8 cellular contexts compared by ENCODE assay signal in genomic region chr2:174334781-174335604, GRCh38. TPM values are rescaled to one million over a fixed set of nuclear protein-coding genes. Genes with fewer than 3 reads are reported as not detected.
DNase-seq lines count a peak whose midpoint lies in the region; ATAC-seq and TF ChIP-seq lines count a peak whose summit lies in the region.

TSS of gene SP9 (plus strand) at chr2:174334954. CDS start at chr2:174335093, 139 bp downstream.

- H3K27ac ChIP-seq in tibial nerve: no peak within 1 kb of the TSS
- H3K27ac ChIP-seq in sigmoid colon: no peak within 1 kb of the TSS

- peak within 1 kb of the TSS; percentile 55 for H3K4me3 ChIP-seq in iPS-15b (ENCODE audit: low read depth, low read length)
- peak within 1 kb of the TSS in 3 of 4 donors; percentile 26 to 39 (median 27) for H3K4me3 ChIP-seq in tibial nerve
- peak within 1 kb of the TSS in 2 of 4 donors; percentile 26 to 28 for H3K4me3 ChIP-seq in sigmoid colon

- H3K9me3 ChIP-seq in iPS-15b (ENCODE audit: control insufficient read depth, insufficient read depth, low read length): no peaks in the 10 kb centered on the region
- H3K9me3 ChIP-seq in tibial nerve: no peaks in the 10 kb centered on the region
- no peaks in the 10 kb centered on the region for H3K9me3 ChIP-seq in sigmoid colon

- peaks cover 92% of the 10 kb centered on the region for H3K27me3 ChIP-seq in iPS-15b (ENCODE audit: control insufficient read depth, insufficient read depth, low read length)
- H3K27me3 ChIP-seq in tibial nerve: peaks cover 25 to 100% of the 10 kb centered on the region in 2 donors
- peaks cover 93 to 100% (median 100%) of the 10 kb centered on the region in 3 donors for H3K27me3 ChIP-seq in sigmoid colon

- TF ChIP-seq CTCF in tibial nerve (IDR thresholded peaks at IDR 0.05) (no peak), sigmoid colon (IDR thresholded peaks at IDR 0.05) (no peak)

- no peak within 1 kb of the TSS for H3K9ac ChIP-seq in iPS-15b (ENCODE audit: low read depth, low read length)

- peak; percentile 59 for DNase-seq in GF-D8 (lab: John Stamatoyannopoulos, UW)
- peak; percentile 29 for DNase-seq in NCI-H1048 (lab: John Stamatoyannopoulos, UW)
- DNase-seq in activated T-cell treated with anti-CD3 and anti-CD28 coated beads, Interleukin-2, amount 50 U/mL, for 48 hours: peak; percentile 54 to 62
- no peak for DNase-seq in tibial nerve (ENCODE audit: low spot score in 2 of 2)
- no peak for DNase-seq in sigmoid colon

- intact Hi-C loops in sigmoid colon (cut with DNase I): loop anchor here (5.0 to 10.0 kb wide), 4 partner anchors 88 to 1110 kb away; partner anchors contain the start of genes OLA1 and SP3

- no peak for ATAC-seq in HG03095 (IDR thresholded peaks at IDR 0.05; ENCODE audit: unreplicated experiment)
- no peak for ATAC-seq in HG03565 (IDR thresholded peaks at IDR 0.05; ENCODE audit: unreplicated experiment)

- peak in 1 of 2 donors; percentile 38 for TF ChIP-seq EP300 in tibial nerve (IDR thresholded peaks at IDR 0.05)
- TF ChIP-seq EP300 in sigmoid colon (IDR thresholded peaks at IDR 0.05): no peak

- H3K36me3 ChIP-seq in iPS-15b (ENCODE audit: control insufficient read depth, insufficient read depth, low read length) (no peaks in the 10 kb centered on the region), tibial nerve (no peaks in the 10 kb centered on the region), sigmoid colon (no peaks in the 10 kb centered on the region)

- H3K4me1 ChIP-seq in iPS-15b (ENCODE audit: control insufficient read depth, insufficient read depth, low read length) (peaks cover 35% of the 10 kb centered on the region), tibial nerve (peaks cover 0 to 62% (median 34%) of the 10 kb centered on the region in 4 donors), sigmoid colon (peaks cover 0 to 58% (median 47%) of the 10 kb centered on the region in 4 donors)

- 4 to 8% methylated on average over 28 to 34 of the region's 55 CpGs for WGBS in tibial nerve, 2 donors
- 3% methylated on average over 55 of the region's 55 CpGs for WGBS in sigmoid colon, 2 donors

- TF ChIP-seq POLR2A in tibial nerve (IDR thresholded peaks at IDR 0.05) (no peak), sigmoid colon (IDR thresholded peaks at IDR 0.05) (no peak)

RNA-seq across cellular contexts. Expression of gene SP9, which starts in this region (rescaled TPM):
- not detected for total RNA-seq in tibial nerve
- total RNA-seq in sigmoid colon: not detected
- not detected for polyA plus RNA-seq in sigmoid colon

Comparison
In these comparisons a context has a peak if more than half of its experiments do, and no peak if none do; other contexts are left out.
1. DNase-seq: peak in GF-D8 (single experiment), NCI-H1048 (single experiment) and activated T-cell treated with anti-CD3 and anti-CD28 coated beads, Interleukin-2, amount 50 U/mL, for 48 hours (2 of 2); none in tibial nerve (0 of 2) and sigmoid colon (single experiment).